In the genomic region with DNA sequence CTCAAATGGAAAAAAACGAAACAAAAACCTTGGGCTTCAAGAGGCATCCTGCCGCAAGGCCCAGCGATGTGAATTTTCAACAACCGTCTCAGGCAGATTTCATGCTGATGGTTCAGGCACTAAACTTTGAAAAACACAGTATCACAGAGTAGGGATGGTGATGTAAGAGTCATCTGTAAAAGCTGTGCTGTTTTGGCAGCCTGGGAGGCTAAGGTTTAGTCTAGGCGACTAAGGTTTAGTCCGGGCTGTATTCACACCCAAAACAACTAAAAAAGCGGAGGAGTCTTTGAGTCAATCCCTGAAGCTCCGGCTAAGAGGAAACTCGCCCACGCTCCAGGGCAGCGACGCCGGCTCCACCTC, we compare ENCODE assay signal across 8 cellular contexts. TPM values are rescaled to one million over a fixed set of nuclear protein-coding genes. Genes with fewer than 3 reads are reported as not detected.
A peak's percentile ranks its signal among the peaks of the same experiment; 100 is the strongest.
DNase-seq lines count a peak whose midpoint lies in the region; ATAC-seq, FAIRE-seq and TF ChIP-seq lines count a peak whose summit lies in the region.

No MANE protein-coding gene starts in this region.

- H2AFZ ChIP-seq in DND-41 (ENCODE audit: low read depth, low read length) = peak overlapping the region; percentile 69

- no peaks in the 10 kb centered on the region for H3K9me3 ChIP-seq in DND-41 (ENCODE audit: insufficient read depth, low read length, severe bottlenecking)
- no peaks in the 10 kb centered on the region for H3K9me3 ChIP-seq in Peyer's patch
- no peaks in the 10 kb centered on the region for H3K9me3 ChIP-seq in esophagus (ENCODE audit: control insufficient read depth in 2 of 2, insufficient read depth in 1 of 2, low read depth in 1 of 2, low read length in 1 of 2)
- H3K9me3 ChIP-seq in ovary = no peaks in the 10 kb centered on the region

- ATAC-seq in DND-41 (ENCODE audit: insufficient read depth, low read depth) (no peak; the same call in 2 of the 3 replicates), GM21576 (IDR thresholded peaks at IDR 0.05; ENCODE audit: unreplicated experiment) (no peak), HG02610 (IDR thresholded peaks at IDR 0.05; ENCODE audit: unreplicated experiment) (no peak), GM18505 (IDR thresholded peaks at IDR 0.05; ENCODE audit: unreplicated experiment) (no peak)

- no peaks in the 10 kb centered on the region for H4K20me1 ChIP-seq in DND-41 (ENCODE audit: insufficient read depth, low read length)

- H3K4me3 ChIP-seq in DND-41 (ENCODE audit: low read depth in 1 of 2, low read length in 2 of 2) (peak overlapping the region; percentile 37 to 73; a peak in 3 of 4 replicates), Peyer's patch (peak overlapping the region; percentile 82 to 92 (median 86)), esophagus (ENCODE audit: low read depth in 1 of 2, low read length in 2 of 2) (peak overlapping the region; percentile 65 to 85), ovary (peak overlapping the region; percentile 95)

- no peaks in the 10 kb centered on the region for H3K36me3 ChIP-seq in DND-41 (ENCODE audit: insufficient read depth, low read length)
- H3K36me3 ChIP-seq in Peyer's patch = peaks cover 0 to 7% (median 0%) of the 10 kb centered on the region in 3 donors
- no peaks in the 10 kb centered on the region for H3K36me3 ChIP-seq in esophagus (ENCODE audit: control insufficient read depth in 2 of 2, insufficient read depth in 2 of 2, low read length in 1 of 2)
- H3K36me3 ChIP-seq in ovary = no peaks in the 10 kb centered on the region

- H3K27ac ChIP-seq in DND-41 (ENCODE audit: low read length) (no peak overlapping the region), Peyer's patch (peak overlapping the region; percentile 41 to 85 (median 74)), esophagus (ENCODE audit: low read depth in 2 of 2, low read length in 1 of 2) (peak overlapping the region; percentile 87 to 92), ovary (peak overlapping the region; percentile 84 to 87)

- no peak for TF ChIP-seq CTCF in DND-41 (IDR thresholded peaks at IDR 0.05; ENCODE audit: borderline replicate concordance, extremely low read depth, low read length, poor library complexity, severe bottlenecking)
- no peak for TF ChIP-seq CTCF in Peyer's patch (IDR thresholded peaks at IDR 0.05)
- TF ChIP-seq CTCF in ovary (IDR thresholded peaks at IDR 0.05) = no peak

- H3K4me2 ChIP-seq in DND-41 (ENCODE audit: insufficient read depth, low read length) = peak overlapping the region; percentile 68

- no peak for TF ChIP-seq EP300 in ovary (IDR thresholded peaks at IDR 0.05)

- no peak for FAIRE-seq in GM12892 (lab: Jason Lieb, UNC)

- H3K4me1 ChIP-seq in DND-41 (ENCODE audit: insufficient read depth, low read length) (peaks cover 28% of the 10 kb centered on the region), Peyer's patch (peaks cover 0 to 23% (median 1%) of the 10 kb centered on the region in 4 donors), esophagus (ENCODE audit: control insufficient read depth in 2 of 2, insufficient read depth in 2 of 2, low read length in 1 of 2) (peaks cover 0 to 4% of the 10 kb centered on the region in 2 donors), ovary (ENCODE audit: insufficient read depth) (peaks cover 4% of the 10 kb centered on the region)

- peak overlapping the region; percentile 63 for H3K9ac ChIP-seq in DND-41 (ENCODE audit: low read depth, low read length)

- no peaks in the 10 kb centered on the region for H3K79me2 ChIP-seq in DND-41 (ENCODE audit: insufficient read depth, low read length)

- DNase-seq in DND-41 (no peak), Peyer's patch (no peak), ovary (no peak), GM12892 (ENCODE audit: insufficient read length) (no peak)

- intact Hi-C loops in ovary (cut with DNase I) = no loop called here

- peaks cover 26% of the 10 kb centered on the region for H3K27me3 ChIP-seq in DND-41 (ENCODE audit: insufficient read depth, low read length, poor library complexity)
- H3K27me3 ChIP-seq in Peyer's patch = no peaks in the 10 kb centered on the region
- H3K27me3 ChIP-seq in esophagus (ENCODE audit: control insufficient read depth in 1 of 2, insufficient read depth in 2 of 2, low read length in 2 of 2) = no peaks in the 10 kb centered on the region
- H3K27me3 ChIP-seq in ovary = no peaks in the 10 kb centered on the region

- WGBS in esophagus, 2 donors = 4 to 6% methylated on average over 13 of the region's 13 CpGs
- 1 to 3% (median 1%) methylated on average over 13 of the region's 13 CpGs for WGBS in ovary, 3 donors

- no peak for TF ChIP-seq POLR2A in Peyer's patch (IDR thresholded peaks at IDR 0.05)
- no peak for TF ChIP-seq POLR2A in ovary (IDR thresholded peaks at IDR 0.05)
- TF ChIP-seq POLR2A in GM12892 (IDR thresholded peaks at IDR 0.05; ENCODE audit: low read depth, low read length) = no peak
- no peak for TF ChIP-seq POLR2A in GM18505 (IDR thresholded peaks at IDR 0.05; ENCODE audit: borderline replicate concordance, extremely low read depth, insufficient read depth, insufficient read length)

RNA-seq across cellular contexts. Expression of gene MINPP1, which starts 0.4 kb away (rescaled TPM):
- total RNA-seq in Peyer's patch = 10 to 100 TPM in 3 of 4 donors, 1 to 10 TPM in 1; 5.8 to 35.2 (median 20.6) TPM
- polyA plus RNA-seq in esophagus = 1 to 10 TPM; 1.3 to 2.3 TPM
- total RNA-seq in ovary = 10 to 100 TPM in 6 of 7 donors, 1 to 10 TPM in 1; 9.8 to 21.8 (median 12.3) TPM
- polyA plus RNA-seq in ovary = 10 to 100 TPM; 10.1 to 13.8 TPM
- 10.2 TPM for polyA plus RNA-seq in GM12892 (2012; ENCODE audit: missing spikeins)
